In genomic region chr1:155014709-155015508, GRCh38 we compare ENCODE assay signal across 25 cellular contexts. TPM values are rescaled to one million over a fixed set of nuclear protein-coding genes. Genes with fewer than 3 reads are reported as not detected.
DNase-seq lines count a peak whose midpoint lies in the region; ATAC-seq and TF ChIP-seq lines count a peak whose summit lies in the region.
"Had no signal": no experiment of that assay in that cellular context is flagged by ENCODE, and none has a peak within 500 bp of the region (broad histone marks: within the 10 kb centered on the region; RNA-seq: fewer than 3 reads in every experiment).

No MANE protein-coding gene starts in this region.

- peaks cover 61 to 62% of the 10 kb centered on the region in 2 donors for H3K4me1 ChIP-seq in mucosa of rectum (ENCODE audit: control insufficient read depth in 2 of 2, insufficient read depth in 2 of 2, low read length in 2 of 2)

- H3K27ac ChIP-seq in 22Rv1 (peak overlapping the region; percentile 98), WERI-Rb-1 (no peak overlapping the region), mucosa of rectum (ENCODE audit: low read depth in 2 of 2, low read length in 2 of 2) (peak overlapping the region; percentile 92 to 93)
- H3K27ac ChIP-seq in CD4-positive, alpha-beta T cell (ENCODE audit: low read depth, low read length): peak overlapping the region; percentile 88
- H3K27ac ChIP-seq: cardiac muscle cell, neural progenitor cell had no signal

- TF ChIP-seq CTCF in 22Rv1 (IDR thresholded peaks at IDR 0.05) (no peak), WERI-Rb-1 (IDR thresholded peaks at IDR 0.05; ENCODE audit: low read depth, low read length) (no peak), progenitor cell of endocrine pancreas (IDR thresholded peaks at IDR 0.05; ENCODE audit: unreplicated experiment) (no peak)
- no peak for TF ChIP-seq CTCF in CD4-positive, alpha-beta T cell (IDR thresholded peaks at IDR 0.05)

- peaks cover 34% of the 10 kb centered on the region for H3K36me3 ChIP-seq in WERI-Rb-1
- H3K36me3 ChIP-seq in mucosa of rectum (ENCODE audit: control insufficient read depth in 2 of 2, insufficient read depth in 2 of 2, low read length in 2 of 2): peaks cover 39 to 50% of the 10 kb centered on the region in 2 donors
- H3K36me3 ChIP-seq: neural progenitor cell had no signal

- H3K4me3 ChIP-seq in WERI-Rb-1 (ENCODE audit: low read depth, low read length): no peak overlapping the region
- H3K4me3 ChIP-seq in mucosa of rectum (ENCODE audit: low read length in 2 of 2): no peak overlapping the region
- H3K4me3 ChIP-seq: adrenal gland, cardiac muscle cell, dorsolateral prefrontal cortex, esophagus muscularis mucosa, neural progenitor cell, tibial artery had no signal

- intact Hi-C loops in CD4-positive, alpha-beta T cell (cut with DNase I, micrococcal nuclease): loop anchor here (5.0 kb wide), 2 partner anchors 348 to 458 kb away; partner anchors contain the start of gene UBE2Q1 (in 1 of the 2)

- H3K27me3 ChIP-seq in CD4-positive, alpha-beta T cell (ENCODE audit: control insufficient read depth, insufficient read depth, low read length): no peaks in the 10 kb centered on the region
- H3K27me3 ChIP-seq in WERI-Rb-1 (ENCODE audit: insufficient read depth, low read depth, severe bottlenecking) (no peaks in the 10 kb centered on the region), mucosa of rectum (ENCODE audit: control insufficient read depth in 2 of 2, insufficient read depth in 2 of 2, low read length in 2 of 2) (no peaks in the 10 kb centered on the region)
- H3K27me3 ChIP-seq: adrenal gland, cardiac muscle cell, dorsolateral prefrontal cortex, esophagus muscularis mucosa, neural progenitor cell, tibial artery had no signal

- ATAC-seq in CD4-positive, alpha-beta T cell (ENCODE audit: poor library complexity): no peak
- ATAC-seq in GM21423 (IDR thresholded peaks at IDR 0.05; ENCODE audit: unreplicated experiment) (no peak), GM19455 (IDR thresholded peaks at IDR 0.05; ENCODE audit: unreplicated experiment) (no peak)
- ATAC-seq in naive thymus-derived CD8-positive, alpha-beta T cell: no peak
- ATAC-seq: left cardiac atrium had no signal

- POLR2A ChIA-PET in CD4-positive, alpha-beta T cell (lab: Charles Lee): interaction anchor here (1.4 to 10.7 kb wide), 7 partner anchors 15 to 179 kb away, joined by 3 to 189 read pairs (median 46); partner anchors contain the start of genes CKS1B, FLAD1, LENEP and PBXIP1
- POLR2A ChIA-PET in naive thymus-derived CD8-positive, alpha-beta T cell (lab: Charles Lee): interaction anchor here (0.9 to 4.3 kb wide), 11 partner anchors 8 to 295 kb away, joined by 3 to 29 read pairs (median 16); partner anchors contain the start of genes CKS1B, FLAD1, PBXIP1 and PYGO2

- peak overlapping the region; percentile 92 for H3K27ac Mint-ChIP-seq in CD4-positive, alpha-beta T cell
- peak overlapping the region in 3 of 10 donors; percentile 27 to 48 (median 46) for H3K27ac Mint-ChIP-seq in naive thymus-derived CD8-positive, alpha-beta T cell
- H3K27ac Mint-ChIP-seq in progenitor cell of endocrine pancreas: no peak overlapping the region

- H3K4me3 Mint-ChIP-seq in CD4-positive, alpha-beta T cell: no peak overlapping the region
- peak overlapping the region in 2 of 10 donors; percentile 39 to 68 for H3K4me3 Mint-ChIP-seq in naive thymus-derived CD8-positive, alpha-beta T cell
- no peak overlapping the region for H3K4me3 Mint-ChIP-seq in progenitor cell of endocrine pancreas (ENCODE audit: low read depth)
- H3K4me3 Mint-ChIP-seq: neural progenitor cell had no signal

- peaks cover 39% of the 10 kb centered on the region for H3K36me3 Mint-ChIP-seq in CD4-positive, alpha-beta T cell (ENCODE audit: low read depth)
- H3K36me3 Mint-ChIP-seq in naive thymus-derived CD8-positive, alpha-beta T cell: no peaks in the 10 kb centered on the region
- H3K36me3 Mint-ChIP-seq in progenitor cell of endocrine pancreas (ENCODE audit: insufficient read depth): peaks cover 3% of the 10 kb centered on the region

- CTCF ChIA-PET in CD4-positive, alpha-beta T cell (lab: Charles Lee): interaction anchor here (3.1 to 9.7 kb wide), 4 partner anchors 16 to 59 kb away, joined by 54 to 159 read pairs (median 66); partner anchors contain the start of genes CKS1B, FLAD1, LENEP and PBXIP1

- H3K9me3 Mint-ChIP-seq in CD4-positive, alpha-beta T cell: no peaks in the 10 kb centered on the region
- no peaks in the 10 kb centered on the region for H3K9me3 Mint-ChIP-seq in naive thymus-derived CD8-positive, alpha-beta T cell
- no peaks in the 10 kb centered on the region for H3K9me3 Mint-ChIP-seq in progenitor cell of endocrine pancreas (ENCODE audit: low read depth)
- H3K9me3 Mint-ChIP-seq: neural progenitor cell had no signal

- DNase-seq in CD4-positive, alpha-beta T cell: no peak
- DNase-seq in WERI-Rb-1 (peak; percentile 33), progenitor cell of endocrine pancreas (ENCODE audit: low spot score, unreplicated experiment) (no peak)
- DNase-seq in naive thymus-derived CD8-positive, alpha-beta T cell: no peak
- DNase-seq: COR-L47; dorsolateral prefrontal cortex; KG1; left cardiac atrium; NCI-H1048; NCI-H2081; stimulated activated CD4-positive, alpha-beta T cell treated with anti-CD3 and anti-CD28 coated beads, Interleukin-15, amount 100 ng/mL, for 24 hours; SW 1271 had no signal

- H3K27me3 Mint-ChIP-seq in CD4-positive, alpha-beta T cell: no peaks in the 10 kb centered on the region
- H3K27me3 Mint-ChIP-seq in naive thymus-derived CD8-positive, alpha-beta T cell: peaks cover 0 to 4% (median 0%) of the 10 kb centered on the region in 5 donors
- H3K27me3 Mint-ChIP-seq in progenitor cell of endocrine pancreas: no peaks in the 10 kb centered on the region

- H3K9me3 ChIP-seq in CD4-positive, alpha-beta T cell (ENCODE audit: control insufficient read depth, low read length): no peaks in the 10 kb centered on the region
- H3K9me3 ChIP-seq in WERI-Rb-1 (ENCODE audit: severe bottlenecking) (no peaks in the 10 kb centered on the region), mucosa of rectum (ENCODE audit: control insufficient read depth in 2 of 2, low read length in 2 of 2) (no peaks in the 10 kb centered on the region)
- H3K9me3 ChIP-seq: adrenal gland, esophagus muscularis mucosa, tibial artery had no signal

- H3K4me1 Mint-ChIP-seq in CD4-positive, alpha-beta T cell (ENCODE audit: low read depth): peaks cover 86% of the 10 kb centered on the region
- H3K4me1 Mint-ChIP-seq in naive thymus-derived CD8-positive, alpha-beta T cell: peaks cover 31 to 76% (median 69%) of the 10 kb centered on the region in 4 donors
- peaks cover 2% of the 10 kb centered on the region for H3K4me1 Mint-ChIP-seq in progenitor cell of endocrine pancreas (ENCODE audit: low read depth)

- H3K9ac ChIP-seq in mucosa of rectum (ENCODE audit: low read depth in 1 of 2, low read length in 2 of 2): no peak overlapping the region
- H3K9ac ChIP-seq: neural progenitor cell had no signal

RNA-seq across cellular contexts. Expression of gene ZBTB7B, which starts 12.3 kb away (rescaled TPM):
- 10 to 100 TPM; 22.8 to 25.1 TPM for total RNA-seq in CD4-positive, alpha-beta T cell
- 10 to 100 TPM; 12.9 to 13.1 TPM for total RNA-seq in naive thymus-derived CD8-positive, alpha-beta T cell
- under 1 TPM; 0.12 to 0.59 (median 0.46) TPM for polyA plus RNA-seq in naive thymus-derived CD8-positive, alpha-beta T cell
- total RNA-seq in progenitor cell of endocrine pancreas: 28.9 and 29.9 TPM in 2 replicates

RNA-seq across cellular contexts. Expression of gene DCST2, which starts 18.7 kb away (rescaled TPM):
- 1 to 10 TPM; 1.4 to 2.2 TPM for total RNA-seq in CD4-positive, alpha-beta T cell
- 1 to 10 TPM in 1 of 2 experiments, under 1 TPM in 1; 0.83 to 1.1 TPM for total RNA-seq in naive thymus-derived CD8-positive, alpha-beta T cell
- polyA plus RNA-seq in naive thymus-derived CD8-positive, alpha-beta T cell: not detected
- total RNA-seq in progenitor cell of endocrine pancreas: 2.2 TPM in 2 replicates

RNA-seq across cellular contexts. Expression of gene DCST1, which starts 18.7 kb away (rescaled TPM):
- total RNA-seq in CD4-positive, alpha-beta T cell: under 1 TPM; 0.33 to 0.39 TPM
- total RNA-seq in naive thymus-derived CD8-positive, alpha-beta T cell: not detected
- not detected for polyA plus RNA-seq in naive thymus-derived CD8-positive, alpha-beta T cell
- not detected in 2 replicates for total RNA-seq in progenitor cell of endocrine pancreas
- total RNA-seq: activated CD8-positive, alpha-beta memory T cell treated with anti-CD3 and anti-CD28 coated beads for 36 hours; adrenal gland; cardiac muscle cell; glomerular endothelial cell; left cardiac atrium; NCI-H460; renal cortical epithelial cell had no signal
- polyA plus RNA-seq: adrenal gland had no signal

RNA-seq across cellular contexts. Expression of gene LENEP, which starts 21.5 kb away (rescaled TPM):
- total RNA-seq in CD4-positive, alpha-beta T cell: not detected
- total RNA-seq in naive thymus-derived CD8-positive, alpha-beta T cell: under 1 TPM; 0.77 to 0.91 TPM
- not detected for polyA plus RNA-seq in naive thymus-derived CD8-positive, alpha-beta T cell
- total RNA-seq in progenitor cell of endocrine pancreas: 0.84 TPM in 2 replicates
- total RNA-seq: adrenal gland, cardiac muscle cell, esophagus muscularis mucosa, glomerular endothelial cell, left cardiac atrium had no signal
- polyA plus RNA-seq: adrenal gland had no signal

RNA-seq across cellular contexts. Expression of gene FLAD1, which starts 31.8 kb away (rescaled TPM):
- 10 to 100 TPM; 16.7 to 19.4 TPM for total RNA-seq in CD4-positive, alpha-beta T cell
- total RNA-seq in naive thymus-derived CD8-positive, alpha-beta T cell: 10 to 100 TPM; 46.6 to 46.8 TPM
- 10 to 100 TPM; 30.9 to 41.8 (median 31.9) TPM for polyA plus RNA-seq in naive thymus-derived CD8-positive, alpha-beta T cell
- total RNA-seq in progenitor cell of endocrine pancreas: 53.7 and 55.9 TPM in 2 replicates
